Comparison of ENCODE assay signal across 1 cellular context in the genomic region with DNA sequence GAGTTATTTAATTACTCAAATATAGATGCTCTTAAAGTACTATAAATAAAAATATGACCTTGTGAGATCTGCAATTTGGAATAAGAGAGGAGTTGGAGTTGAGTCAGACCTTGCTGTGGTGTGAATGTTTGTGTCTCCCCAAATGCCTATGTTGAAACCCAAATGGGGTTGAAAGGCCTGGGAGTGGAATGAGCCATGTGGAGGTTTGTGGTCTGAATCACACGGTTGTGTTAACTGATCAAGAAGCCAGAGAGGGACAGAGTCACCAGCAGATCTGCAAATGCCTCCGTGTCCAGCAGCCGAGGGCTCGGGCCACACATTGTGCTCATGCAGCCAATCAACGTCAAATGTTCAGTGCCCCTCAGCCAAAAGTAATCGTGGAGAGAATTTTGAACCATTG.
TF ChIP-seq lines count a peak whose summit lies in the region.

No MANE protein-coding gene starts in this region.

TF ChIP-seq in SK-N-SH treated with all-trans-retinoic acid at 6 μM for 48 hours, 23 proteins besides CTCF, POLR2A, EP300 and RAD21 (continued from another document):
- no peak for TF ChIP-seq SNAI2 (CRISPR knock-in tag; IDR thresholded peaks at IDR 0.05)
